In the genomic region with DNA sequence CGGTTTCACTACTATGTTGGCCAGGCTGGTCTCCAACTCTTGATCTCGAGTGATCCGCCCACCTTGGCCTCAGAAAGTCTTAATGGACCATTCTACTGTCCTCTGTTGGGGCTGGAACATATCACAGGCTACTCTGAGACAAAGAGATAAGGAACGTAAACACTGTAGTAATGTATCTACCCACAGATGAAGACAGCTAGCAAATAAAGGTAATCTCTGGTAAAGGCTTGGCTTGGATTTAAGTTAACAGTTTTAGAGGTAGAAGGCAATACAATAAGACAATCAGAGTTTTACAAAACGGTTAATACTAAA, we compare ENCODE assay signal across 16 cellular contexts. TPM values are rescaled to one million over a fixed set of nuclear protein-coding genes. Genes with fewer than 3 reads are reported as not detected.
A peak's percentile ranks its signal among the peaks of the same experiment; 100 is the strongest.
DNase-seq lines count a peak whose midpoint lies in the region; ATAC-seq and TF ChIP-seq lines count a peak whose summit lies in the region.
"Had no signal": no experiment of that assay in that cellular context is flagged by ENCODE, and none has a peak within 500 bp of the region (broad histone marks: within the 10 kb centered on the region; RNA-seq: fewer than 3 reads in every experiment).

No MANE protein-coding gene starts in this region.

- H3K9me3 Mint-ChIP-seq in stimulated activated naive CD8-positive, alpha-beta T cell treated with anti-CD3 and anti-CD28 coated beads, Interleukin-15, Interleukin-2, amounts not matched to agents 100 ng/mL and 50 ng/mL, for 24 hours, result no peaks in the 10 kb centered on the region
- H3K9me3 Mint-ChIP-seq in nephron progenitor cell, result no peaks in the 10 kb centered on the region
- no peaks in the 10 kb centered on the region for H3K9me3 Mint-ChIP-seq in activated T-helper 1 cell treated with anti-CD3 and anti-CD28 coated beads, Interleukin-12 subunit alpha, Interleukin-12 subunit beta, Interleukin-2, Interleukin-4 antibody, amounts not matched to agents 30 ng/mL and 10 ng/mL and 1 ng/mL, durations not matched to agents 14 hours and 24 hours and 36 hours
- H3K9me3 Mint-ChIP-seq: activated T-helper 2 cell treated with anti-CD3 and anti-CD28 coated beads, Interferon-gamma antibody, Interleukin-2, Interleukin-4, amounts not matched to agents 10 μg/mL and 5 μg/mL and 100 μg/mL, durations not matched to agents 14 hours and 24 hours and 36 hours had no signal

- peaks cover 16% of the 10 kb centered on the region for H3K4me1 Mint-ChIP-seq in stimulated activated naive CD8-positive, alpha-beta T cell treated with anti-CD3 and anti-CD28 coated beads, Interleukin-15, Interleukin-2, amounts not matched to agents 100 ng/mL and 50 ng/mL, for 24 hours (ENCODE audit: low read depth)
- H3K4me1 Mint-ChIP-seq in nephron progenitor cell, result peaks cover 31% of the 10 kb centered on the region
- peaks cover 22% of the 10 kb centered on the region for H3K4me1 Mint-ChIP-seq in activated T-helper 1 cell treated with anti-CD3 and anti-CD28 coated beads, Interleukin-12 subunit alpha, Interleukin-12 subunit beta, Interleukin-2, Interleukin-4 antibody, amounts not matched to agents 30 ng/mL and 10 ng/mL and 1 ng/mL, durations not matched to agents 14 hours and 24 hours and 36 hours (ENCODE audit: low read depth)

- intact Hi-C loops in activated T-helper 1 cell treated with anti-CD3 and anti-CD28 coated beads, Interleukin-12 subunit alpha, Interleukin-12 subunit beta, Interleukin-2, Interleukin-4 antibody, amounts not matched to agents 30 ng/mL and 10 ng/mL and 1 ng/mL, durations not matched to agents 14 hours and 24 hours and 36 hours (cut with micrococcal nuclease), result no loop called here

- H3K36me3 Mint-ChIP-seq in stimulated activated naive CD8-positive, alpha-beta T cell treated with anti-CD3 and anti-CD28 coated beads, Interleukin-15, Interleukin-2, amounts not matched to agents 100 ng/mL and 50 ng/mL, for 24 hours (ENCODE audit: low read depth), result peaks cover 15% of the 10 kb centered on the region
- H3K36me3 Mint-ChIP-seq in nephron progenitor cell (ENCODE audit: low read depth), result peaks cover 28% of the 10 kb centered on the region
- peaks cover 11% of the 10 kb centered on the region for H3K36me3 Mint-ChIP-seq in activated T-helper 1 cell treated with anti-CD3 and anti-CD28 coated beads, Interleukin-12 subunit alpha, Interleukin-12 subunit beta, Interleukin-2, Interleukin-4 antibody, amounts not matched to agents 30 ng/mL and 10 ng/mL and 1 ng/mL, durations not matched to agents 14 hours and 24 hours and 36 hours (ENCODE audit: low read depth)

- peak overlapping the region; percentile 0 for H3K27ac Mint-ChIP-seq in stimulated activated naive CD8-positive, alpha-beta T cell treated with anti-CD3 and anti-CD28 coated beads, Interleukin-15, Interleukin-2, amounts not matched to agents 100 ng/mL and 50 ng/mL, for 24 hours
- peak overlapping the region; percentile 90 for H3K27ac Mint-ChIP-seq in nephron progenitor cell
- H3K27ac Mint-ChIP-seq in activated T-helper 1 cell treated with anti-CD3 and anti-CD28 coated beads, Interleukin-12 subunit alpha, Interleukin-12 subunit beta, Interleukin-2, Interleukin-4 antibody, amounts not matched to agents 30 ng/mL and 10 ng/mL and 1 ng/mL, durations not matched to agents 14 hours and 24 hours and 36 hours, result no peak overlapping the region
- H3K27ac Mint-ChIP-seq: activated T-helper 2 cell treated with anti-CD3 and anti-CD28 coated beads, Interferon-gamma antibody, Interleukin-2, Interleukin-4, amounts not matched to agents 10 μg/mL and 5 μg/mL and 100 μg/mL, durations not matched to agents 14 hours and 24 hours and 36 hours had no signal

- no peak for DNase-seq in stimulated activated naive CD8-positive, alpha-beta T cell treated with anti-CD3 and anti-CD28 coated beads, Interleukin-15, Interleukin-2, amounts not matched to agents 100 U/mL and 50 U/mL, for 24 hours
- DNase-seq in erythroblast (lab: John Stamatoyannopoulos, UW), result peak; percentile 15 to 63
- no peak for DNase-seq in nephron progenitor cell
- DNase-seq in NCI-H510A (lab: John Stamatoyannopoulos, UW), result no peak
- DNase-seq in activated T-helper 1 cell treated with anti-CD3 and anti-CD28 coated beads, Interleukin-12 subunit alpha, Interleukin-12 subunit beta, Interleukin-2, Interleukin-4 antibody, amounts not matched to agents 30 ng/mL and 10 ng/mL and 1 ng/mL, durations not matched to agents 14 hours and 24 hours and 36 hours (ENCODE audit: low spot score), result no peak
- DNase-seq in left lobe of liver (ENCODE audit: low spot score), result no peak
- DNase-seq: activated CD4-positive, alpha-beta T cell treated with anti-CD3 and anti-CD28 coated beads, Interleukin-2, amount 50 U/mL, for 1 hour; body of pancreas; DMS79 treated with DMSO at 0.1 percent for 48 hours; NCI-H2029 treated with DMSO at 0.1 percent for 48 hours; small intestine had no signal

- no peaks in the 10 kb centered on the region for H3K27me3 Mint-ChIP-seq in stimulated activated naive CD8-positive, alpha-beta T cell treated with anti-CD3 and anti-CD28 coated beads, Interleukin-15, Interleukin-2, amounts not matched to agents 100 ng/mL and 50 ng/mL, for 24 hours
- no peaks in the 10 kb centered on the region for H3K27me3 Mint-ChIP-seq in nephron progenitor cell (ENCODE audit: low read depth, poor library complexity)
- H3K27me3 Mint-ChIP-seq in activated T-helper 1 cell treated with anti-CD3 and anti-CD28 coated beads, Interleukin-12 subunit alpha, Interleukin-12 subunit beta, Interleukin-2, Interleukin-4 antibody, amounts not matched to agents 30 ng/mL and 10 ng/mL and 1 ng/mL, durations not matched to agents 14 hours and 24 hours and 36 hours (ENCODE audit: insufficient read depth), result no peaks in the 10 kb centered on the region

- no peak overlapping the region for H3K4me3 Mint-ChIP-seq in stimulated activated naive CD8-positive, alpha-beta T cell treated with anti-CD3 and anti-CD28 coated beads, Interleukin-15, Interleukin-2, amounts not matched to agents 100 ng/mL and 50 ng/mL, for 24 hours
- H3K4me3 Mint-ChIP-seq in nephron progenitor cell, result no peak overlapping the region
- no peak overlapping the region for H3K4me3 Mint-ChIP-seq in activated T-helper 1 cell treated with anti-CD3 and anti-CD28 coated beads, Interleukin-12 subunit alpha, Interleukin-12 subunit beta, Interleukin-2, Interleukin-4 antibody, amounts not matched to agents 30 ng/mL and 10 ng/mL and 1 ng/mL, durations not matched to agents 14 hours and 24 hours and 36 hours

- TF ChIP-seq POLR2A in erythroblast (IDR thresholded peaks at IDR 0.05; ENCODE audit: low read length), result no peak

- ATAC-seq in stimulated activated naive CD8-positive, alpha-beta T cell treated with anti-CD3 and anti-CD28 coated beads, Interleukin-15, Interleukin-2, amounts not matched to agents 100 U/mL and 50 U/mL, for 24 hours, result no peak
- ATAC-seq in GM21367 (IDR thresholded peaks at IDR 0.05; ENCODE audit: unreplicated experiment) (no peak), left lobe of liver (no peak)
- ATAC-seq: body of pancreas, esophagus mucosa had no signal

- TF ChIP-seq CTCF in nephron progenitor cell (IDR thresholded peaks at IDR 0.05), result no peak

RNA-seq across cellular contexts. Expression of a gene that starts 44.6 kb away (rescaled TPM):
- 0.08 TPM in 1 of 2 replicates, not detected in the other for total RNA-seq in activated T-helper 1 cell treated with anti-CD3 and anti-CD28 coated beads, Interleukin-12 subunit alpha, Interleukin-12 subunit beta, Interleukin-2, Interleukin-4 antibody, amounts not matched to agents 30 ng/mL and 10 ng/mL and 1 ng/mL, durations not matched to agents 14 hours and 24 hours and 36 hours
- total RNA-seq in left lobe of liver, result not detected
- total RNA-seq: activated T-helper 2 cell treated with anti-CD3 and anti-CD28 coated beads, Interferon-gamma antibody, Interleukin-2, Interleukin-4, amounts not matched to agents 10 μg/mL and 5 μg/mL and 100 μg/mL, durations not matched to agents 14 hours and 24 hours and 36 hours; body of pancreas; esophagus mucosa; urinary bladder had no signal

Comparison
In these comparisons a context has a peak if more than half of its experiments do, and no peak if none do; other contexts are left out.
1. DNase-seq: peak in erythroblast (2 of 2); none in stimulated activated naive CD8-positive, alpha-beta T cell treated with anti-CD3 and anti-CD28 coated beads, Interleukin-15, Interleukin-2, amounts not matched to agents 100 U/mL and 50 U/mL, for 24 hours (single experiment), nephron progenitor cell (single experiment), NCI-H510A (single experiment), activated T-helper 1 cell treated with anti-CD3 and anti-CD28 coated beads, Interleukin-12 subunit alpha, Interleukin-12 subunit beta, Interleukin-2, Interleukin-4 antibody, amounts not matched to agents 30 ng/mL and 10 ng/mL and 1 ng/mL, durations not matched to agents 14 hours and 24 hours and 36 hours (single experiment) and left lobe of liver (single experiment).